8 cellular contexts compared by ENCODE assay signal in genomic region chr6:127190552-127190951, GRCh38.
A peak's percentile ranks its signal among the peaks of the same experiment; 100 is the strongest.
DNase-seq lines count a peak whose midpoint lies in the region; ATAC-seq and TF ChIP-seq lines count a peak whose summit lies in the region.

No MANE protein-coding gene starts in this region.

- no peak overlapping the region for H2AFZ ChIP-seq in GM23338

- no peaks in the 10 kb centered on the region for H3K9me3 ChIP-seq in CD8-positive, alpha-beta memory T cell (ENCODE audit: low read length)

- H3K79me2 ChIP-seq in GM23338 (replicated peaks; ENCODE audit: insufficient read depth) = no peaks in the 10 kb centered on the region

- H3K9me2 ChIP-seq in GM23338 (ENCODE audit: insufficient read depth) = no peaks in the 10 kb centered on the region

- peaks cover 2% of the 10 kb centered on the region for H3K27me3 Mint-ChIP-seq in GM23338 (ENCODE audit: insufficient read depth, low read depth, poor library complexity)
- peaks cover 0 to 4% of the 10 kb centered on the region in 2 donors for H3K27me3 Mint-ChIP-seq in CD8-positive, alpha-beta memory T cell

- POLR2A ChIA-PET in CD8-positive, alpha-beta memory T cell (lab: Charles Lee) = interaction anchor here (0.7 kb wide), 1 partner anchor 259 kb away, joined by 4 read pairs; no protein-coding TSS in a partner anchor

- H3K9me3 Mint-ChIP-seq in GM23338 = no peaks in the 10 kb centered on the region
- no peaks in the 10 kb centered on the region for H3K9me3 Mint-ChIP-seq in CD8-positive, alpha-beta memory T cell

- H3K4me3 Mint-ChIP-seq in GM23338 = no peak overlapping the region
- no peak overlapping the region for H3K4me3 Mint-ChIP-seq in CD8-positive, alpha-beta memory T cell

- H4K20me1 ChIP-seq in GM23338 (replicated peaks; ENCODE audit: insufficient read depth) = no peaks in the 10 kb centered on the region

- H3K4me1 Mint-ChIP-seq in GM23338 = no peaks in the 10 kb centered on the region
- H3K4me1 Mint-ChIP-seq in CD8-positive, alpha-beta memory T cell = no peaks in the 10 kb centered on the region

- H3K4me1 ChIP-seq in GM23338 (ENCODE audit: insufficient read depth) = no peaks in the 10 kb centered on the region
- no peaks in the 10 kb centered on the region for H3K4me1 ChIP-seq in CD8-positive, alpha-beta memory T cell (ENCODE audit: insufficient read depth, low read length)

- no peaks in the 10 kb centered on the region for H3F3A ChIP-seq in GM23338 (replicated peaks; ENCODE audit: low read depth)

- peak; percentile 69 for TF ChIP-seq CTCF in AG09309 (IDR thresholded peaks at IDR 0.05; ENCODE audit: control insufficient read depth, insufficient read depth, low read depth, low read length, missing control alignments)
- TF ChIP-seq CTCF in GM23338 (conservative IDR thresholded peaks at IDR 0.05; ENCODE audit: low read depth in 2 of 2) = peak; percentile 70 to 73

- no peak overlapping the region for H3K27ac Mint-ChIP-seq in GM23338
- H3K27ac Mint-ChIP-seq in CD8-positive, alpha-beta memory T cell = no peak overlapping the region

- no peaks in the 10 kb centered on the region for H3K27me3 ChIP-seq in GM23338 (ENCODE audit: insufficient read depth)
- no peaks in the 10 kb centered on the region for H3K27me3 ChIP-seq in CD8-positive, alpha-beta memory T cell (ENCODE audit: insufficient read depth, low read length, poor library complexity, severe bottlenecking)

- H3K36me3 Mint-ChIP-seq in GM23338 (ENCODE audit: low read depth) = no peaks in the 10 kb centered on the region
- H3K36me3 Mint-ChIP-seq in CD8-positive, alpha-beta memory T cell = peaks cover 0 to 2% (median 0%) of the 10 kb centered on the region in 3 donors

- H3K27ac ChIP-seq in GM23338 (ENCODE audit: low read depth) = no peak overlapping the region
- H3K27ac ChIP-seq in CD8-positive, alpha-beta memory T cell (ENCODE audit: low read depth, low read length) = no peak overlapping the region

- no peak overlapping the region for H3K4me3 ChIP-seq in AG09309 (ENCODE audit: control insufficient read depth, low read depth, low read length)
- no peak overlapping the region for H3K4me3 ChIP-seq in GM23338
- no peak overlapping the region for H3K4me3 ChIP-seq in CD8-positive, alpha-beta memory T cell (ENCODE audit: low read length)

- H3K4me2 ChIP-seq in GM23338 = no peak overlapping the region

- DNase-seq in AG09309 (ENCODE audit: low read depth) (no peak), GM23338 (ENCODE audit: low spot score) (peak; percentile 52), RPMI8226 (peak; percentile 5), glomerular visceral epithelial cell (ENCODE audit: extremely low spot score) (peak; percentile 42), HuH-7 (ENCODE audit: low spot score) (no peak), NCI-H1436 treated with DMSO at 0.1 percent for 48 hours (lab: John Stamatoyannopoulos, UW) (no peak)
- DNase-seq in CD8-positive, alpha-beta memory T cell = no peak

- H3K36me3 ChIP-seq in GM23338 (ENCODE audit: insufficient read depth) = no peaks in the 10 kb centered on the region
- H3K36me3 ChIP-seq in CD8-positive, alpha-beta memory T cell (ENCODE audit: insufficient read depth, low read length) = no peaks in the 10 kb centered on the region

- CTCF ChIA-PET in CD8-positive, alpha-beta memory T cell (lab: Charles Lee) = no interaction called here

- ATAC-seq in GM23338 (no peak), HG02588 (IDR thresholded peaks at IDR 0.05; ENCODE audit: unreplicated experiment) (no peak)

TF ChIP-seq in GM23338, 12 proteins besides CTCF, POLR2A, EP300 and RAD21 (continues in another document):
- no peak for TF ChIP-seq ZNF331 (CRISPR knock-in tag; IDR thresholded peaks at IDR 0.05; ENCODE audit: low read depth)
- TF ChIP-seq REST (IDR thresholded peaks at IDR 0.05; ENCODE audit: unreplicated experiment) = no peak
- TF ChIP-seq ZNF462 (CRISPR knock-in tag; IDR thresholded peaks at IDR 0.05) = no peak
- no peak for TF ChIP-seq JUNB (IDR thresholded peaks at IDR 0.05; ENCODE audit: unreplicated experiment)

Comparison
In these comparisons a context has a peak if more than half of its experiments do, and no peak if none do; other contexts are left out.
1. DNase-seq: peak in GM23338 (single experiment), RPMI8226 (single experiment) and glomerular visceral epithelial cell (single experiment); none in AG09309 (single experiment), CD8-positive, alpha-beta memory T cell (0 of 5), HuH-7 (single experiment) and NCI-H1436 treated with DMSO at 0.1 percent for 48 hours (single experiment).